ENCODE assay signal across 26 cellular contexts in the genomic region with DNA sequence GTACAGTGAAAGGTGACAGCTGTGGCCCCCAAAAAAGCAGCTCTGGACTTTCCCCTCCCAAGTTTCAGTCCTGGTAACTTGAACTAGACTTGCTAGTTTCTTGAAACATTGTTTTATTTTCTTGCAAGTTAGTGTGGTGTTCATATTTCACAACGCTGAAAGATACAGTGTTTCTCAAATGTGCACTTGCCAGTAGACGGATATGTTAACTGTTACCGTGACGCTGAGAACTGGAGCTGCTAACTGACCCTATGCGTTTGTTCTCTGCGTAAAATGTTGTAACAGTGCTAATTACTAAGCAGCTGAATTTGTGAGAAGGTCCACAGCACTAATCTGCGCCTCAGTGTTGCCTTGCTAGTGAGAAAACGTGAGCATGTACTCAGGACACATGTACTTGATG.
DNase-seq lines count a peak whose midpoint lies in the region; TF ChIP-seq lines count a peak whose summit lies in the region.
"Had no signal": no experiment of that assay in that cellular context is flagged by ENCODE, and none has a peak within 500 bp of the region (broad histone marks: within the 10 kb centered on the region; RNA-seq: fewer than 3 reads in every experiment).

No MANE protein-coding gene starts in this region.

- intact Hi-C loops in uterus (cut with DNase I; ENCODE audit: low total_unique reads): no loop called here

- no peaks in the 10 kb centered on the region for H3F3A ChIP-seq in smooth muscle cell (ENCODE audit: low read depth)

- no peaks in the 10 kb centered on the region for H3K4me1 ChIP-seq in uterus
- peaks cover 24% of the 10 kb centered on the region for H3K4me1 ChIP-seq in smooth muscle cell (ENCODE audit: low read depth)

- no peak overlapping the region for H2AFZ ChIP-seq in smooth muscle cell (ENCODE audit: low read depth)
- H2AFZ ChIP-seq: hepatocyte, PC-9 had no signal

- H4K20me1 ChIP-seq in smooth muscle cell (ENCODE audit: low read depth): peaks cover 3% of the 10 kb centered on the region

- H3K79me2 ChIP-seq in smooth muscle cell (ENCODE audit: low read depth): no peaks in the 10 kb centered on the region
- H3K79me2 ChIP-seq: hepatocyte had no signal

- H3K4me2 ChIP-seq in smooth muscle cell: no peak overlapping the region
- H3K4me2 ChIP-seq: hepatocyte, PC-9 had no signal

- H3K36me3 ChIP-seq in uterus: no peaks in the 10 kb centered on the region
- no peaks in the 10 kb centered on the region for H3K36me3 ChIP-seq in smooth muscle cell (ENCODE audit: low read depth)
- H3K36me3 ChIP-seq: ovary, right atrium auricular region, spleen, suprapubic skin had no signal

- 72% methylated on average over 8 of the region's 8 CpGs for WGBS in smooth muscle cell (ENCODE audit: low lambda C conversion rate)

- peak; percentile 52 for DNase-seq in DMS79 (lab: John Stamatoyannopoulos, UW)
- peak; percentile 42 for DNase-seq in NCI-H1417 treated with DMSO at 0.1 percent for 48 hours (lab: John Stamatoyannopoulos, UW)
- DNase-seq in NCI-H748 treated with DMSO at 0.1 percent for 48 hours (lab: John Stamatoyannopoulos, UW): peak; percentile 80
- DNase-seq in fibroblast of peridontal ligament (ENCODE audit: extremely low read depth): peak; percentile 24
- DNase-seq in stimulated activated CD4-positive, alpha-beta T cell treated with anti-CD3 and anti-CD28 coated beads, Interleukin-15, amount 100 ng/mL, for 24 hours: no peak
- no peak for DNase-seq in uterus
- DNase-seq in NCI-H1694 treated with DMSO at 0.1 percent for 48 hours (lab: John Stamatoyannopoulos, UW): no peak
- DNase-seq in smooth muscle cell (lab: John Stamatoyannopoulos, UW; ENCODE audit: unreplicated experiment): no peak
- DNase-seq: activated CD4-positive, alpha-beta memory T cell treated with anti-CD3 and anti-CD28 coated beads, Interleukin-2, amount 10 ng/mL, durations not matched to agents 7 days and 5 days; activated naive CD8-positive, alpha-beta T cell treated with anti-CD3 and anti-CD28 coated beads, Interleukin-2, amount 10 ng/mL, durations not matched to agents 7 days and 5 days; cerebellar nuclear complex; DND-41; foreskin fibroblast; naive thymus-derived CD8-positive, alpha-beta T cell; NCI-H2171 treated with DMSO at 0.1 percent for 48 hours; ovary; PC-9; SIG-M5; spleen; stimulated activated CD4-positive, alpha-beta T cell treated with anti-CD3 and anti-CD28 coated beads, Interleukin-4, amount 100 ng/mL, for 1 hour; T-helper 1 cell had no signal

- no peak overlapping the region for H3K9ac ChIP-seq in smooth muscle cell (ENCODE audit: low read depth)

- no peaks in the 10 kb centered on the region for H3K9me3 ChIP-seq in uterus
- no peaks in the 10 kb centered on the region for H3K9me3 ChIP-seq in smooth muscle cell (replicated peaks; ENCODE audit: low read depth)
- H3K9me3 ChIP-seq: ovary, right atrium auricular region, spleen, suprapubic skin had no signal

- H3K27ac ChIP-seq in uterus (no peak overlapping the region), smooth muscle cell (ENCODE audit: low read depth) (no peak overlapping the region)
- H3K27ac ChIP-seq: epithelial cell of prostate, hepatocyte, ovary, PC-9, right atrium auricular region, spleen, suprapubic skin had no signal

- no peak for TF ChIP-seq CTCF in uterus (IDR thresholded peaks at IDR 0.05)
- TF ChIP-seq CTCF in smooth muscle cell (IDR thresholded peaks at IDR 0.05; ENCODE audit: borderline replicate concordance, insufficient read depth, poor library complexity, severe bottlenecking): no peak

- H3K4me3 ChIP-seq in uterus (no peak overlapping the region), smooth muscle cell (no peak overlapping the region)
- H3K4me3 ChIP-seq: GM12878, hepatocyte, ovary, PC-9, right atrium auricular region, spleen, suprapubic skin had no signal

- no peaks in the 10 kb centered on the region for H3K27me3 ChIP-seq in uterus
- H3K27me3 ChIP-seq in smooth muscle cell (ENCODE audit: low read depth): peaks cover 10% of the 10 kb centered on the region
- H3K27me3 ChIP-seq: hepatocyte, ovary, right atrium auricular region, spleen, suprapubic skin had no signal

- no peak for TF ChIP-seq POLR2A in uterus (IDR thresholded peaks at IDR 0.05)

Comparison
In these comparisons a context has a peak if more than half of its experiments do, and no peak if none do; other contexts are left out.
1. DNase-seq: peak in DMS79 (single experiment), NCI-H1417 treated with DMSO at 0.1 percent for 48 hours (single experiment), NCI-H748 treated with DMSO at 0.1 percent for 48 hours (single experiment) and fibroblast of peridontal ligament (single experiment); none in stimulated activated CD4-positive, alpha-beta T cell treated with anti-CD3 and anti-CD28 coated beads, Interleukin-15, amount 100 ng/mL, for 24 hours (single experiment), uterus (0 of 2), NCI-H1694 treated with DMSO at 0.1 percent for 48 hours (single experiment) and smooth muscle cell (single experiment).